Comparison of ENCODE assay signal across 8 cellular contexts in genomic region chr13:44576396-44577235, GRCh38. TPM values are rescaled to one million over a fixed set of nuclear protein-coding genes. Genes with fewer than 3 reads are reported as not detected.
DNase-seq lines count a peak whose midpoint lies in the region; ATAC-seq, FAIRE-seq and TF ChIP-seq lines count a peak whose summit lies in the region.

No MANE protein-coding gene starts in this region.

- H2BK5ac ChIP-seq in mesenchymal stem cell (ENCODE audit: low read depth, low read length, poor library complexity, severe bottlenecking): peak overlapping the region; percentile 95

- no peak overlapping the region for H3K27ac Mint-ChIP-seq in WTC11
- H3K27ac Mint-ChIP-seq in stimulated activated effector memory CD8-positive, alpha-beta T cell treated with anti-CD3 and anti-CD28 coated beads, Interleukin-12 subunit alpha, Interleukin-12 subunit beta, amount 100 ng/mL, for 72 hours: peak overlapping the region; percentile 87

- H3K9ac ChIP-seq in mesenchymal stem cell (ENCODE audit: low read length): peak overlapping the region; percentile 93

- no peak for TF ChIP-seq POLR2A in A549 (IDR thresholded peaks at IDR 0.05; ENCODE audit: low read length)

- ATAC-seq in A549 (peak; percentile 34 to 62), GM19035 (IDR thresholded peaks at IDR 0.05; ENCODE audit: unreplicated experiment) (peak; percentile 34), HG03175 (IDR thresholded peaks at IDR 0.05; ENCODE audit: unreplicated experiment) (peak; percentile 31), WTC11 (no peak)
- peak; percentile 54 for ATAC-seq in stimulated activated effector memory CD8-positive, alpha-beta T cell treated with anti-CD3 and anti-CD28 coated beads, Interleukin-12 subunit alpha, Interleukin-12 subunit beta, amount 100 ng/mL, for 72 hours

- H3K36me3 Mint-ChIP-seq in WTC11: peaks cover 25% of the 10 kb centered on the region
- H3K36me3 Mint-ChIP-seq in stimulated activated effector memory CD8-positive, alpha-beta T cell treated with anti-CD3 and anti-CD28 coated beads, Interleukin-12 subunit alpha, Interleukin-12 subunit beta, amount 100 ng/mL, for 72 hours: peaks cover 20% of the 10 kb centered on the region

- peaks cover 58% of the 10 kb centered on the region for H3K4me1 Mint-ChIP-seq in WTC11
- H3K4me1 Mint-ChIP-seq in stimulated activated effector memory CD8-positive, alpha-beta T cell treated with anti-CD3 and anti-CD28 coated beads, Interleukin-12 subunit alpha, Interleukin-12 subunit beta, amount 100 ng/mL, for 72 hours: peaks cover 32% of the 10 kb centered on the region

- H3K27me3 Mint-ChIP-seq in WTC11 (ENCODE audit: low read depth): no peaks in the 10 kb centered on the region

- H3K36me3 ChIP-seq in mesenchymal stem cell (ENCODE audit: control insufficient read depth in 1 of 2, insufficient read depth in 2 of 2, low read depth in 1 of 2, low read length in 2 of 2): peaks cover 9 to 27% of the 10 kb centered on the region in 2 experiments

- H3K23ac ChIP-seq in mesenchymal stem cell (ENCODE audit: low read length in 2 of 2): peak overlapping the region in 1 of 2 experiments; percentile 96

- H3K79me1 ChIP-seq in mesenchymal stem cell (replicated peaks; ENCODE audit: low read length, poor library complexity, severe bottlenecking): peaks cover 2% of the 10 kb centered on the region

- H4K91ac ChIP-seq in mesenchymal stem cell (ENCODE audit: low read length): peak overlapping the region; percentile 58

- H2AK5ac ChIP-seq in mesenchymal stem cell (ENCODE audit: low read length, severe bottlenecking): peak overlapping the region; percentile 13

- H2BK120ac ChIP-seq in mesenchymal stem cell (ENCODE audit: low read depth, low read length): peak overlapping the region; percentile 29

- H3K14ac ChIP-seq in mesenchymal stem cell (ENCODE audit: low read length in 2 of 2): peak overlapping the region in 1 of 2 experiments; percentile 95

- H2BK15ac ChIP-seq in mesenchymal stem cell (ENCODE audit: low read depth, poor library complexity, severe bottlenecking): peak overlapping the region; percentile 81

- TF ChIP-seq CTCF in A549 (IDR thresholded peaks at IDR 0.05): no peak
- TF ChIP-seq CTCF in WTC11 (IDR thresholded peaks at IDR 0.05): no peak

- H3K9me3 ChIP-seq in A549: no peaks in the 10 kb centered on the region
- no peaks in the 10 kb centered on the region for H3K9me3 ChIP-seq in mesenchymal stem cell (ENCODE audit: control insufficient read depth, low read length)

- H4K8ac ChIP-seq in mesenchymal stem cell (ENCODE audit: low read length): peak overlapping the region; percentile 33

- H3K4me2 ChIP-seq in A549: peak overlapping the region; percentile 86
- peak overlapping the region; percentile 54 for H3K4me2 ChIP-seq in mesenchymal stem cell (ENCODE audit: low read length, poor library complexity, severe bottlenecking)

- CTCF ChIA-PET in A549 (lab: Yijun Ruan, JAX) (no interaction called here), WTC11 (lab: Charles Lee) (no interaction called here)

- 0% methylated on average over 5 of the region's 109 CpGs for WGBS in A549 (ENCODE audit: missing lambda C conversion rate)
- WGBS in mesenchymal stem cell: under 1% methylated on average over 63 of the region's 109 CpGs

- peak overlapping the region; percentile 95 to 98 for H3K18ac ChIP-seq in mesenchymal stem cell (ENCODE audit: low read depth in 1 of 2, low read length in 2 of 2)

- peak overlapping the region; percentile 92 for H3K4me3 Mint-ChIP-seq in WTC11
- H3K4me3 Mint-ChIP-seq in stimulated activated effector memory CD8-positive, alpha-beta T cell treated with anti-CD3 and anti-CD28 coated beads, Interleukin-12 subunit alpha, Interleukin-12 subunit beta, amount 100 ng/mL, for 72 hours: peak overlapping the region; percentile 89

- H2BK12ac ChIP-seq in mesenchymal stem cell (ENCODE audit: low read length in 2 of 2): peak overlapping the region in 1 of 2 experiments; percentile 83

- TF ChIP-seq RAD21 in A549 (conservative IDR thresholded peaks at IDR 0.05 in 1 of 2, IDR thresholded peaks at IDR 0.05 in 1 of 2): 0 out of 5 replicates have a peak, but pooled peaks of 1 of the 2 experiments have one; percentile 8

- H3K27me3 ChIP-seq in mesenchymal stem cell (ENCODE audit: control insufficient read depth in 1 of 2, insufficient read depth in 1 of 2, low read length in 2 of 2): no peaks in the 10 kb centered on the region

- H3K9me3 Mint-ChIP-seq in WTC11: no peaks in the 10 kb centered on the region
- H3K9me3 Mint-ChIP-seq in stimulated activated effector memory CD8-positive, alpha-beta T cell treated with anti-CD3 and anti-CD28 coated beads, Interleukin-12 subunit alpha, Interleukin-12 subunit beta, amount 100 ng/mL, for 72 hours: no peaks in the 10 kb centered on the region

- no peak for TF ChIP-seq EP300 in A549 (IDR thresholded peaks at IDR 0.05)

- H3K4me3 ChIP-seq in A549: peak overlapping the region; percentile 96
- peak overlapping the region; percentile 79 to 84 for H3K4me3 ChIP-seq in mesenchymal stem cell (ENCODE audit: insufficient read depth in 1 of 2, low read depth in 1 of 2, low read length in 2 of 2)

- H3K4me1 ChIP-seq in A549 (peaks cover 45% of the 10 kb centered on the region), mesenchymal stem cell (ENCODE audit: control insufficient read depth, insufficient read depth, low read depth, low read length) (peaks cover 13% of the 10 kb centered on the region)

- POLR2A ChIA-PET in A549 (lab: Yijun Ruan, JAX) (interaction anchor here (0.9 to 1.5 kb wide), 2 partner anchors 239 to 341 kb away, joined by 4 to 5 read pairs; no protein-coding TSS in a partner anchor), WTC11 (lab: Charles Lee) (interaction anchor here (1.1 kb wide), 1 partner anchor 141 kb away, joined by 6 read pairs; no protein-coding TSS in a partner anchor)

- DNase-seq in A549 (ENCODE audit: low read depth in 1 of 2, low spot score in 1 of 2) (no peak), WTC11 (ENCODE audit: low spot score) (peak; percentile 35), dermis blood vessel endothelial cell (peak; percentile 40), mesenchymal stem cell (no peak), NCI-H1694 treated with DMSO at 0.1 percent for 48 hours (lab: John Stamatoyannopoulos, UW) (no peak)
- peak in 1 of 2 donors; percentile 65 for DNase-seq in stimulated activated effector memory CD8-positive, alpha-beta T cell treated with anti-CD3 and anti-CD28 coated beads, Interleukin-12 subunit alpha, Interleukin-12 subunit beta, amount 100 ng/mL, for 72 hours (ENCODE audit: low spot score in 2 of 2)

- peak overlapping the region; percentile 99 to 100 for H3K27ac ChIP-seq in A549
- peak overlapping the region; percentile 87 for H3K27ac ChIP-seq in mesenchymal stem cell (ENCODE audit: low read length, poor library complexity, severe bottlenecking)

- peak overlapping the region; percentile 80 to 98 for H3K4ac ChIP-seq in mesenchymal stem cell (ENCODE audit: low read depth in 1 of 2, low read length in 2 of 2)

- no peak for FAIRE-seq in A549 (lab: Jason Lieb, UNC)

- H2AFZ ChIP-seq in mesenchymal stem cell (ENCODE audit: low read depth, low read length): peak overlapping the region; percentile 92

TF ChIP-seq in A549, 52 proteins besides CTCF, POLR2A, EP300 and RAD21 (continues in another document):
- peak; percentile 27; the same call in 1 of the 2 replicates for TF ChIP-seq PHF8 (IDR thresholded peaks at IDR 0.05; ENCODE audit: borderline replicate concordance, low read depth)
- peak; percentile 30; the same call in 1 of the 3 replicates for TF ChIP-seq BCL3 (IDR thresholded peaks at IDR 0.05)

TF ChIP-seq in WTC11, 78 proteins besides CTCF, POLR2A, EP300 and RAD21 (continues in another document):
- no peak for TF ChIP-seq SP1 (CRISPR knock-in tag; conservative IDR thresholded peaks at IDR 0.05)
- TF ChIP-seq JUN (CRISPR knock-in tag; IDR thresholded peaks at IDR 0.05): 0 out of 2 replicates have a peak, but pooled peaks have one; percentile 46
- TF ChIP-seq MLX (CRISPR knock-in tag; IDR thresholded peaks at IDR 0.05): no peak
- no peak for TF ChIP-seq NFYB (CRISPR knock-in tag; conservative IDR thresholded peaks at IDR 0.05; ENCODE audit: low read depth)
- TF ChIP-seq E2F5 (CRISPR knock-in tag; IDR thresholded peaks at IDR 0.05): peak; percentile 45; the same call in 1 of the 2 replicates
- TF ChIP-seq GABPB1 (CRISPR knock-in tag; IDR thresholded peaks at IDR 0.05): peak; percentile 51; the same call in 1 of the 2 replicates
- TF ChIP-seq NFE2L1 (CRISPR knock-in tag; IDR thresholded peaks at IDR 0.05): no peak
- TF ChIP-seq E2F4 (CRISPR knock-in tag; IDR thresholded peaks at IDR 0.05; ENCODE audit: borderline replicate concordance, low read depth): no peak
- TF ChIP-seq ZNF121 (CRISPR knock-in tag; IDR thresholded peaks at IDR 0.05): no peak

RNA-seq across cellular contexts. Expression of gene TSC22D1, which starts 0.5 kb away (rescaled TPM):
- 176 and 196 TPM in 2 replicates for polyA plus RNA-seq in A549 (2011; rRNA removed)
- polyA plus RNA-seq in A549 (2012; cell fraction: cytosol; rRNA removed): 62.7 and 70.0 TPM in 2 replicates
- polyA plus RNA-seq in A549 (2012; cell fraction: nucleus; rRNA removed): 48.0 and 67.9 TPM in 2 replicates
- polyA plus RNA-seq in A549 (2017; fragmentation: RNase III; extraction: RNeasy Plus Mini Kit Qiagen cat#74134 plus additional on column Dnase treatment): 52.3 to 73.7 TPM (median 66.8 TPM) in 3 replicates
- polyA minus RNA-seq in A549 (2011; rRNA and poly(A)+ RNA removed): 100 and 122 TPM in 2 replicates
- total RNA-seq in WTC11 (2021): 72.5 to 88.8 TPM (median 82.2 TPM) in 3 replicates
- 48.2 and 76.4 TPM in 2 replicates for total RNA-seq in dermis blood vessel endothelial cell
- polyA plus RNA-seq in mesenchymal stem cell (2013, experiment 1 of 2): 88.9 TPM
- polyA plus RNA-seq in mesenchymal stem cell (2013, experiment 2 of 2): 89.1 TPM

Comparison
In these comparisons a context has a peak if more than half of its experiments do, and no peak if none do; other contexts are left out.
1. DNase-seq: peak in WTC11 (single experiment) and dermis blood vessel endothelial cell (single experiment); none in A549 (0 of 2), mesenchymal stem cell (single experiment) and NCI-H1694 treated with DMSO at 0.1 percent for 48 hours (single experiment).
2. Of the 8 proteins assayed by ChIP-seq in both WTC11 and A549: peak only in WTC11: ESRRA, JUN and MAX; only in A549: none; in both: none; in neither: 5.